ENCODE assay signal across 1 cellular context in genomic region chr2:230447036-230447435, GRCh38.
TF ChIP-seq lines count a peak whose summit lies in the region.

No MANE protein-coding gene starts in this region.

TF ChIP-seq in GM12878, 131 proteins besides CTCF, POLR2A, EP300 and RAD21:
- TF ChIP-seq FOS (IDR thresholded peaks at IDR 0.05; ENCODE audit: borderline replicate concordance, extremely low read depth, insufficient read length) = no peak
- TF ChIP-seq WRNIP1 (IDR thresholded peaks at IDR 0.05; ENCODE audit: borderline replicate concordance, low read depth, low read length) = no peak
- peak; percentile 48; the same call in 1 of the 2 replicates for TF ChIP-seq POLR2AphosphoS5 (IDR thresholded peaks at IDR 0.05; ENCODE audit: low read length)
- TF ChIP-seq SREBF2 (IDR thresholded peaks at IDR 0.05; ENCODE audit: low read length) = no peak
- 0 out of 2 replicates have a peak, but pooled peaks have one; percentile 8 for TF ChIP-seq TCF7 (IDR thresholded peaks at IDR 0.05; ENCODE audit: borderline replicate concordance)
- TF ChIP-seq RUNX3 (IDR thresholded peaks at IDR 0.05; ENCODE audit: low read length) = peak; percentile 38; the same call in 1 of the 2 replicates
- TF ChIP-seq HDGF (IDR thresholded peaks at IDR 0.05) = no peak
